1 cellular context compared by ENCODE assay signal in genomic region chr11:65471410-65471762, GRCh38.
TF ChIP-seq lines count a peak whose summit lies in the region.

No MANE protein-coding gene starts in this region.

TF ChIP-seq in K562, 482 proteins besides CTCF, POLR2A, EP300 and RAD21 (continued from another document and continues in another):
- TF ChIP-seq IRF1 (CRISPR knock-in tag; IDR thresholded peaks at IDR 0.05; ENCODE audit: borderline replicate concordance): no peak
- no peak for TF ChIP-seq ZBTB12 (CRISPR knock-in tag; IDR thresholded peaks at IDR 0.05)
- no peak for TF ChIP-seq SNAPC5 (CRISPR knock-in tag; IDR thresholded peaks at IDR 0.05)
- no peak for TF ChIP-seq JUNB (CRISPR knock-in tag; conservative IDR thresholded peaks at IDR 0.05)
- TF ChIP-seq GATA2 (CRISPR knock-in tag; IDR thresholded peaks at IDR 0.05): no peak
- peak; percentile 60 for TF ChIP-seq MEIS2 (IDR thresholded peaks at IDR 0.05; ENCODE audit: partially characterized antibody)
- no peak for TF ChIP-seq SMARCE1 (IDR thresholded peaks at IDR 0.05)
- no peak for TF ChIP-seq MCM7 (IDR thresholded peaks at IDR 0.05)
- no peak for TF ChIP-seq PRMT5 (CRISPR knock-in tag; IDR thresholded peaks at IDR 0.05)
- no peak for TF ChIP-seq FOXM1 (IDR thresholded peaks at IDR 0.05; ENCODE audit: low read depth)
- 0 out of 2 replicates have a peak, but pooled peaks have one; percentile 33 for TF ChIP-seq FOXM1 (CRISPR knock-in tag; IDR thresholded peaks at IDR 0.05; ENCODE audit: low read depth)
- no peak for TF ChIP-seq THAP7 (CRISPR knock-in tag; IDR thresholded peaks at IDR 0.05)
- TF ChIP-seq MYBL2 (IDR thresholded peaks at IDR 0.05; ENCODE audit: low read depth): no peak
- no peak for TF ChIP-seq MYBL2 (CRISPR knock-in tag; IDR thresholded peaks at IDR 0.05; ENCODE audit: borderline replicate concordance)
- no peak for TF ChIP-seq YY1 (IDR thresholded peaks at IDR 0.05; ENCODE audit: borderline replicate concordance in 1 of 3, control insufficient read depth in 1 of 3, extremely low read depth in 1 of 3, insufficient read depth in 3 of 3, insufficient read length in 1 of 3, insufficient replicate concordance in 2 of 3, low read depth in 1 of 3, low read length in 2 of 3)
- peak; percentile 55 for TF ChIP-seq KLF16 (IDR thresholded peaks at IDR 0.05)
- TF ChIP-seq CXXC5 (CRISPR knock-in tag; IDR thresholded peaks at IDR 0.05): no peak
- TF ChIP-seq KHSRP (IDR thresholded peaks at IDR 0.05): no peak
- TF ChIP-seq NCOA6 (IDR thresholded peaks at IDR 0.05): no peak
- TF ChIP-seq KLF1 (tag; IDR thresholded peaks at IDR 0.05): no peak
- TF ChIP-seq PRDM10 (IDR thresholded peaks at IDR 0.05; ENCODE audit: partially characterized antibody): peak; percentile 61
- no peak for TF ChIP-seq GMEB1 (CRISPR knock-in tag; IDR thresholded peaks at IDR 0.05)
- no peak for TF ChIP-seq NEUROD1 (IDR thresholded peaks at IDR 0.05; ENCODE audit: borderline replicate concordance, low read depth, low read length, partially characterized antibody)
- peak; percentile 35 for TF ChIP-seq TBP (optimal IDR thresholded peaks at IDR 0.05; ENCODE audit: low read depth, low read length)
- no peak for TF ChIP-seq EP400 (IDR thresholded peaks at IDR 0.05)
- no peak for TF ChIP-seq RFX7 (CRISPR knock-in tag; IDR thresholded peaks at IDR 0.05)
- TF ChIP-seq ETV6 (IDR thresholded peaks at IDR 0.05; ENCODE audit: borderline replicate concordance in 1 of 2, low read depth in 2 of 2, low read length in 1 of 2): no peak
- TF ChIP-seq ETV6 (CRISPR knock-in tag; IDR thresholded peaks at IDR 0.05; ENCODE audit: borderline replicate concordance): no peak
- no peak for TF ChIP-seq ETS2 (tag; IDR thresholded peaks at IDR 0.05; ENCODE audit: borderline replicate concordance, poor library complexity, severe bottlenecking)
- no peak for TF ChIP-seq ZBTB8A (IDR thresholded peaks at IDR 0.05; ENCODE audit: partially characterized antibody)
- TF ChIP-seq CREM (IDR thresholded peaks at IDR 0.05; ENCODE audit: low read depth): peak; percentile 58
- no peak for TF ChIP-seq TAF7 (tag; IDR thresholded peaks at IDR 0.05)
- no peak for TF ChIP-seq MGA (IDR thresholded peaks at IDR 0.05)
- 0 out of 2 replicates have a peak, but pooled peaks have one; percentile 43 for TF ChIP-seq MAX (CRISPR knock-in tag; IDR thresholded peaks at IDR 0.05)
- no peak for TF ChIP-seq ZNF41 (CRISPR knock-in tag; conservative IDR thresholded peaks at IDR 0.05)
- no peak for TF ChIP-seq MAFF (IDR thresholded peaks at IDR 0.05; ENCODE audit: low read length)
- no peak for TF ChIP-seq EGR1 (conservative IDR thresholded peaks at IDR 0.05)
- no peak for TF ChIP-seq ILK (tag; IDR thresholded peaks at IDR 0.05; ENCODE audit: borderline replicate concordance, low read depth)
- no peak for TF ChIP-seq U2AF2 (optimal IDR thresholded peaks at IDR 0.05; ENCODE audit: low read depth, low read length)
- TF ChIP-seq HNRNPLL (IDR thresholded peaks at IDR 0.05; ENCODE audit: low read depth, low read length, poor library complexity, severe bottlenecking): no peak
- TF ChIP-seq ZNF212 (CRISPR knock-in tag; IDR thresholded peaks at IDR 0.05): no peak
- no peak for TF ChIP-seq ZNF785 (CRISPR knock-in tag; IDR thresholded peaks at IDR 0.05)
- TF ChIP-seq CBX5 (IDR thresholded peaks at IDR 0.05; ENCODE audit: borderline replicate concordance, low read depth): no peak
- TF ChIP-seq MAFK (IDR thresholded peaks at IDR 0.05; ENCODE audit: low read length): no peak
